In the genomic region with DNA sequence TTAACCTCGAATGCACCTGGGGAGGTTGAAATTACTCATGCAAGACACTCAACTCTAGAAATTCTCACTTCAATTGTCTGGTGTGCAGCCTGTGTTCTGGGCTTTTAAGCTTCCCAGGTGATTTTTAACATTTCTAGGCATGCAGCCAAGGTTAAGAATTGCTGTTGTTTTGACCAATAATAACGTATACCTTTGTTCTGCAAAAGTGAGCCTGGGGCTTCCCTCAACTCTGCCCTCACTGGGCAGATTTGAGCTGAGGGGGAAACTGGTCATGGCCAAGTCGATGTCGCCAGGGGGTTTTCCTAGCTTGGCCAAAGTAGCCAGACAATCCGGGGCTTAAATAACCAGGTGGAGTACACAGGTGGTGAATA, we compare ENCODE assay signal across 12 cellular contexts. TPM values are rescaled to one million over a fixed set of nuclear protein-coding genes. Genes with fewer than 3 reads are reported as not detected.
A peak's percentile ranks its signal among the peaks of the same experiment; 100 is the strongest.
DNase-seq lines count a peak whose midpoint lies in the region; ATAC-seq and TF ChIP-seq lines count a peak whose summit lies in the region.
"Had no signal": no experiment of that assay in that cellular context is flagged by ENCODE, and none has a peak within 500 bp of the region (broad histone marks: within the 10 kb centered on the region; RNA-seq: fewer than 3 reads in every experiment).

No MANE protein-coding gene starts in this region.

- H3K14ac ChIP-seq in trophoblast cell (ENCODE audit: low read length) = no peak overlapping the region

- H3K79me2 ChIP-seq in trophoblast cell (ENCODE audit: control insufficient read depth, insufficient read depth, low read length, poor library complexity) = no peaks in the 10 kb centered on the region

- H3K36me3 ChIP-seq in breast epithelium (no peaks in the 10 kb centered on the region), trophoblast cell (ENCODE audit: control insufficient read depth in 1 of 2, insufficient read depth in 2 of 2, low read length in 2 of 2) (no peaks in the 10 kb centered on the region)

- H3K27me3 Mint-ChIP-seq in MCF 10A (ENCODE audit: insufficient read depth, unreplicated experiment) = peaks cover 63% of the 10 kb centered on the region

- peak; percentile 95 for ATAC-seq in HG02852 (IDR thresholded peaks at IDR 0.05; ENCODE audit: unreplicated experiment)

- no peak for TF ChIP-seq POLR2A in breast epithelium (IDR thresholded peaks at IDR 0.05)

- no peak overlapping the region for H2AFZ ChIP-seq in trophoblast cell (ENCODE audit: insufficient read depth, low read length, poor library complexity)

- no peak overlapping the region for H2BK120ac ChIP-seq in trophoblast cell (ENCODE audit: insufficient read depth, low read length, poor library complexity)

- TF ChIP-seq CTCF in MCF 10A (IDR thresholded peaks at IDR 0.05; ENCODE audit: unreplicated experiment) (no peak), breast epithelium (IDR thresholded peaks at IDR 0.05) (no peak), foreskin fibroblast (IDR thresholded peaks at IDR 0.05; ENCODE audit: low read depth, low read length) (no peak)

- no peak overlapping the region for H2BK12ac ChIP-seq in trophoblast cell (ENCODE audit: low read length)

- H3K4me1 ChIP-seq in breast epithelium (no peaks in the 10 kb centered on the region), trophoblast cell (ENCODE audit: control insufficient read depth in 1 of 2, insufficient read depth in 2 of 2, low read length in 2 of 2) (no peaks in the 10 kb centered on the region)

- no peaks in the 10 kb centered on the region for H3K9me3 Mint-ChIP-seq in MCF 10A (ENCODE audit: unreplicated experiment)
- H3K9me3 Mint-ChIP-seq: dendritic cell treated with granulocyte-macrophage colony-stimulating factor and Interleukin-4, amounts not matched to agents 40 ng/mL and 50 ng/mL, for 4 days had no signal

- no peak overlapping the region for H3K18ac ChIP-seq in trophoblast cell (ENCODE audit: low read length)

- H3K4me3 ChIP-seq in breast epithelium = no peak overlapping the region
- no peak overlapping the region for H3K4me3 ChIP-seq in trophoblast cell (ENCODE audit: low read depth, low read length)
- H3K4me3 ChIP-seq in foreskin fibroblast (ENCODE audit: low read depth in 1 of 2, low read length in 2 of 2) = no peak overlapping the region

- H3K9ac ChIP-seq in trophoblast cell (ENCODE audit: low read length) = no peak overlapping the region

- intact Hi-C loops in MCF 10A (cut with micrococcal nuclease) (no loop called here), breast epithelium (cut with DNase I; ENCODE audit: low total_unique reads) (no loop called here)

- H4K8ac ChIP-seq in trophoblast cell (ENCODE audit: low read depth, low read length) = no peak overlapping the region

- H3K27ac Mint-ChIP-seq in MCF 10A (ENCODE audit: low read depth, unreplicated experiment) = no peak overlapping the region
- H3K27ac Mint-ChIP-seq: dendritic cell treated with granulocyte-macrophage colony-stimulating factor and Interleukin-4, amounts not matched to agents 40 ng/mL and 50 ng/mL, for 4 days had no signal

- no peak overlapping the region for H3K23ac ChIP-seq in trophoblast cell (ENCODE audit: low read length)

- H4K91ac ChIP-seq in trophoblast cell (ENCODE audit: low read depth, low read length) = no peak overlapping the region

- H3K4ac ChIP-seq in trophoblast cell (ENCODE audit: low read depth, low read length) = no peak overlapping the region

- H4K12ac ChIP-seq in trophoblast cell (ENCODE audit: low read depth, low read length) = no peak overlapping the region

- POLR2A ChIA-PET in MCF 10A (lab: Yijun Ruan, JAX) = no interaction called here

- H2AK5ac ChIP-seq in trophoblast cell (ENCODE audit: low read length) = no peak overlapping the region

- no peaks in the 10 kb centered on the region for H3K36me3 Mint-ChIP-seq in MCF 10A (ENCODE audit: insufficient read depth, unreplicated experiment)

- H3K9me3 ChIP-seq in breast epithelium (no peaks in the 10 kb centered on the region), trophoblast cell (ENCODE audit: insufficient read depth, low read depth, low read length) (peaks cover 1% of the 10 kb centered on the region)

- no peaks in the 10 kb centered on the region for H3K79me1 ChIP-seq in trophoblast cell (ENCODE audit: low read length)

- H3K4me1 Mint-ChIP-seq in MCF 10A (ENCODE audit: insufficient read depth, unreplicated experiment) = peaks cover 13% of the 10 kb centered on the region

- no TSS peak for BruUV-seq in MCF 10A (replicated peaks; lab: Mats Ljungman, UMichigan)

- peak; percentile 30 for DNase-seq in MCF 10A (ENCODE audit: unreplicated experiment)
- no peak for DNase-seq in breast epithelium (ENCODE audit: low spot score in 2 of 2)
- DNase-seq in NCI-H1105 (lab: John Stamatoyannopoulos, UW) = peak; percentile 93
- no peak for DNase-seq in D341Med (ENCODE audit: low spot score)
- no peak for DNase-seq in trophoblast cell
- no peak for DNase-seq in NCI-H1092 (lab: John Stamatoyannopoulos, UW)
- DNase-seq in foreskin fibroblast = no peak
- DNase-seq: KBM-7 had no signal

- H3K27me3 ChIP-seq in breast epithelium = no peaks in the 10 kb centered on the region
- H3K27me3 ChIP-seq in trophoblast cell (ENCODE audit: insufficient read depth, low read length) = no peaks in the 10 kb centered on the region

- H3K4me3 Mint-ChIP-seq in MCF 10A (ENCODE audit: unreplicated experiment) = no peak overlapping the region
- H3K4me3 Mint-ChIP-seq: dendritic cell treated with granulocyte-macrophage colony-stimulating factor and Interleukin-4, amounts not matched to agents 40 ng/mL and 50 ng/mL, for 4 days had no signal

- H2BK5ac ChIP-seq in trophoblast cell (ENCODE audit: low read depth, low read length, poor library complexity) = no peak overlapping the region

- H3K27ac ChIP-seq in breast epithelium = no peak overlapping the region
- H3K27ac ChIP-seq in trophoblast cell (ENCODE audit: low read depth, low read length) = no peak overlapping the region

- CTCF ChIA-PET in MCF 10A (lab: Yijun Ruan, JAX) = interaction anchor here (0.7 to 5.8 kb wide), 7 partner anchors 12 to 292 kb away, joined by 3 to 35 read pairs (median 4); no protein-coding TSS in a partner anchor

- WGBS in trophoblast cell (ENCODE audit: extremely low coverage, insufficient coverage, insufficient read length) = no CpG with 5 or more reads among the region's 5 CpGs

- no peak overlapping the region for H3K4me2 ChIP-seq in trophoblast cell (ENCODE audit: low read length)

RNA-seq across cellular contexts. Expression of a gene that starts 0.6 kb away (rescaled TPM):
- total RNA-seq in MCF 10A (2022) (not detected in 2 replicates), breast epithelium (not detected)
- polyA plus RNA-seq in trophoblast cell (2013) = not detected in 2 replicates
- total RNA-seq: osteocyte, SK-MEL-5 had no signal

RNA-seq across cellular contexts. Expression of a gene that starts 22.1 kb away (rescaled TPM):
- total RNA-seq in MCF 10A (2022) (not detected in 2 replicates), breast epithelium (not detected)
- 0.04 and 0.19 TPM in 2 replicates for polyA plus RNA-seq in trophoblast cell (2013)
- total RNA-seq: osteocyte, SK-MEL-5 had no signal

Comparison
In these comparisons a context has a peak if more than half of its experiments do, and no peak if none do; other contexts are left out.
1. DNase-seq: peak in MCF 10A (single experiment) and NCI-H1105 (single experiment); none in breast epithelium (0 of 2), D341Med (single experiment), trophoblast cell (0 of 2), NCI-H1092 (single experiment) and foreskin fibroblast (0 of 2).